ENCODE assay signal across 29 cellular contexts in the genomic region with DNA sequence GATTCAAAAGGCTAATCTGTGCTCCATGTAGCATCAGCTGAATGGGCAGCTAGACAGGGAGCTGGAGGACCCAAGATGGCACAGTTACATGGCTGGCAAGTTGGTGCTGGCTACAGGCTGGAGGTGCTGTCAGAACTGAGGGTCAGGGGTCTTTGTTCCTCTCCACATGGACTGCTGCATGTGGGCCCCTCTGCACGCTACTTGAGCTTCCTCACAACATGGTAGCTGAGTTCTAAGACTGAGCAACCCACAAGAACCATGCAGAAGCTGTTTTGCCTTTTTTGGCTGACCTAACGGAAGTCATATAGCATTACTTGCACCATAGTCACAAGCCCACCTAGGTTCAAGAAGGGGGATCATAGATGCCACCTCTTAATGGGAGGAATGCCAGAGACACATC.
"Had no signal": no experiment of that assay in that cellular context is flagged by ENCODE, and none has a peak within 500 bp of the region (broad histone marks: within the 10 kb centered on the region; RNA-seq: fewer than 3 reads in every experiment).

No MANE protein-coding gene starts in this region.

- H3K4me1 ChIP-seq: gastrocnemius medialis had no signal

- H3K4me3 Mint-ChIP-seq: effector memory CD8-positive, alpha-beta T cell; endodermal cell; mesothelial cell of epicardium; naive B cell had no signal

- H3K27ac Mint-ChIP-seq: effector memory CD8-positive, alpha-beta T cell; endodermal cell; mesothelial cell of epicardium; naive B cell had no signal

- H3K36me3 Mint-ChIP-seq: mesothelial cell of epicardium had no signal

- DNase-seq: dermis blood vessel endothelial cell; dorsolateral prefrontal cortex; effector CD8-positive, alpha-beta T cell; effector memory CD8-positive, alpha-beta T cell; endodermal cell; erythroblast; esophagus squamous epithelium; foreskin fibroblast; foreskin melanocyte; gastrocnemius medialis; glutamatergic neuron; head of caudate nucleus; heart right ventricle; hippocampal formation; left cardiac atrium; left lung; left ventricle myocardium superior; lower lobe of right lung; mesenchymal stem cell; mucosa of descending colon; naive B cell had no signal

- H3K36me3 ChIP-seq: esophagus squamous epithelium, gastrocnemius medialis, heart right ventricle, left lung, lower lobe of right lung had no signal

- FAIRE-seq: colon, endometrium, islet of Langerhans, keratinocyte had no signal

- H3K27me3 ChIP-seq: dorsolateral prefrontal cortex, left lung had no signal

- H3K4me3 ChIP-seq: coronary artery, dorsolateral prefrontal cortex, esophagus squamous epithelium, gastrocnemius medialis, heart right ventricle, left lung, lower lobe of right lung, mucosa of descending colon had no signal

- H3K27ac ChIP-seq: coronary artery, dorsolateral prefrontal cortex, epithelial cell of prostate, esophagus squamous epithelium, gastrocnemius medialis, heart right ventricle, left lung, lower lobe of right lung had no signal

- H3K9me3 ChIP-seq: mucosa of descending colon had no signal

- ATAC-seq: effector memory CD8-positive, alpha-beta T cell; esophagus mucosa; gastrocnemius medialis; left lung; lower lobe of right lung; mucosa of descending colon had no signal
